In genomic region chr2:33437815-33438214, GRCh38 we compare ENCODE assay signal across 24 cellular contexts. TPM values are rescaled to one million over a fixed set of nuclear protein-coding genes. Genes with fewer than 3 reads are reported as not detected.
DNase-seq lines count a peak whose midpoint lies in the region; ATAC-seq, FAIRE-seq and TF ChIP-seq lines count a peak whose summit lies in the region.
"Had no signal": no experiment of that assay in that cellular context is flagged by ENCODE, and none has a peak within 500 bp of the region (broad histone marks: within the 10 kb centered on the region; RNA-seq: fewer than 3 reads in every experiment).

No MANE protein-coding gene starts in this region.

- no peaks in the 10 kb centered on the region for H3K9me3 Mint-ChIP-seq in activated naive CD4-positive, alpha-beta T cell treated with anti-CD3 and anti-CD28 coated beads, Interleukin-2, amount 10 ng/mL, durations not matched to agents 7 days and 5 days
- H3K9me3 Mint-ChIP-seq: activated T-helper 2 cell treated with anti-CD3 and anti-CD28 coated beads, Interferon-gamma antibody, Interleukin-2, Interleukin-4, amounts not matched to agents 10 μg/mL and 5 μg/mL and 100 μg/mL, durations not matched to agents 14 hours and 24 hours and 36 hours; memory B cell; nephron had no signal

- H3K4me3 ChIP-seq in AG10803 (ENCODE audit: low read length): no peak overlapping the region
- no peak overlapping the region for H3K4me3 ChIP-seq in SJCRH30
- peak overlapping the region; percentile 4 for H3K4me3 ChIP-seq in parathyroid adenoma (ENCODE audit: low read depth, low read length)
- no peak overlapping the region for H3K4me3 ChIP-seq in small intestine (ENCODE audit: low read depth in 1 of 2, low read length in 2 of 2)
- H3K4me3 ChIP-seq: GM12878, hepatocyte had no signal

- ATAC-seq in GM19395 (IDR thresholded peaks at IDR 0.05; ENCODE audit: unreplicated experiment): no peak
- ATAC-seq: esophagus mucosa, GM12878 had no signal

- no peak overlapping the region for H3K27ac Mint-ChIP-seq in activated naive CD4-positive, alpha-beta T cell treated with anti-CD3 and anti-CD28 coated beads, Interleukin-2, amount 10 ng/mL, durations not matched to agents 7 days and 5 days
- H3K27ac Mint-ChIP-seq: activated T-helper 2 cell treated with anti-CD3 and anti-CD28 coated beads, Interferon-gamma antibody, Interleukin-2, Interleukin-4, amounts not matched to agents 10 μg/mL and 5 μg/mL and 100 μg/mL, durations not matched to agents 14 hours and 24 hours and 36 hours; memory B cell had no signal

- no peak for TF ChIP-seq CTCF in AG10803 (conservative IDR thresholded peaks at IDR 0.05; ENCODE audit: low read length)
- TF ChIP-seq CTCF in parathyroid adenoma (IDR thresholded peaks at IDR 0.05): no peak

- FAIRE-seq in small intestine (lab: Jason Lieb, UNC): no peak
- FAIRE-seq: bronchial epithelial cell, GM12878, TTC549 had no signal

- H3K27ac ChIP-seq in SJCRH30: peak overlapping the region; percentile 9; the same call in 1 of the 2 replicates
- H3K27ac ChIP-seq in parathyroid adenoma: no peak overlapping the region
- no peak overlapping the region for H3K27ac ChIP-seq in small intestine (ENCODE audit: low read depth in 1 of 2, low read length in 1 of 2)
- H3K27ac ChIP-seq: hepatocyte had no signal

- CTCF ChIA-PET in activated naive CD4-positive, alpha-beta T cell treated with anti-CD3 and anti-CD28 coated beads, Interleukin-2, amount 10 ng/mL, durations not matched to agents 7 days and 5 days (lab: Charles Lee): no interaction called here

- H3K27me3 ChIP-seq in SJCRH30: no peaks in the 10 kb centered on the region
- no peaks in the 10 kb centered on the region for H3K27me3 ChIP-seq in parathyroid adenoma (ENCODE audit: control insufficient read depth, insufficient read depth, low read length)
- no peaks in the 10 kb centered on the region for H3K27me3 ChIP-seq in small intestine (ENCODE audit: control insufficient read depth in 2 of 2, insufficient read depth in 2 of 2, low read length in 2 of 2)
- H3K27me3 ChIP-seq: hepatocyte had no signal

- DNase-seq in AG10803 (ENCODE audit: low read depth): peak; percentile 54
- DNase-seq in SJCRH30: no peak
- peak; percentile 79 for DNase-seq in fibroblast of gingiva (ENCODE audit: low read depth)
- no peak for DNase-seq in small intestine
- DNase-seq in activated T-cell treated with anti-CD3 and anti-CD28 coated beads, Interleukin-2, amount 50 U/mL, for 1 hour: no peak
- DNase-seq in activated naive CD4-positive, alpha-beta T cell treated with anti-CD3 and anti-CD28 coated beads, Interleukin-2, amount 10 ng/mL, durations not matched to agents 7 days and 5 days: no peak
- DNase-seq: DMS153; Kasumi-1; NCI-H2029; stimulated activated CD4-positive, alpha-beta T cell treated with anti-CD3 and anti-CD28 coated beads, Interleukin-12 subunit alpha, Interleukin-12 subunit beta, amount 100 ng/mL, for 4 hours; stimulated activated CD8-positive, alpha-beta memory T cell treated with anti-CD3 and anti-CD28 coated beads, Interleukin-4, amount 100 ng/mL, for 48 hours; substantia nigra; SW 1271 had no signal

- peaks cover 12% of the 10 kb centered on the region for H3K4me1 ChIP-seq in SJCRH30
- no peaks in the 10 kb centered on the region for H3K4me1 ChIP-seq in parathyroid adenoma
- no peaks in the 10 kb centered on the region for H3K4me1 ChIP-seq in small intestine (ENCODE audit: control insufficient read depth in 2 of 2, insufficient read depth in 1 of 2, low read depth in 1 of 2, low read length in 1 of 2)

- no peak overlapping the region for H3K4me3 Mint-ChIP-seq in activated naive CD4-positive, alpha-beta T cell treated with anti-CD3 and anti-CD28 coated beads, Interleukin-2, amount 10 ng/mL, durations not matched to agents 7 days and 5 days
- H3K4me3 Mint-ChIP-seq: memory B cell, nephron had no signal

- H3K27me3 Mint-ChIP-seq in activated naive CD4-positive, alpha-beta T cell treated with anti-CD3 and anti-CD28 coated beads, Interleukin-2, amount 10 ng/mL, durations not matched to agents 7 days and 5 days: peaks cover 14% of the 10 kb centered on the region

- 48 to 62% (median 58%) methylated on average over 2 of the region's 2 CpGs for WGBS in small intestine, 3 donors

- H3K36me3 ChIP-seq in SJCRH30 (no peaks in the 10 kb centered on the region), parathyroid adenoma (ENCODE audit: control insufficient read depth, insufficient read depth, low read length) (no peaks in the 10 kb centered on the region), small intestine (ENCODE audit: control insufficient read depth in 2 of 2, insufficient read depth in 2 of 2, low read length in 2 of 2) (no peaks in the 10 kb centered on the region)

- no peak overlapping the region for H3K4me2 ChIP-seq in parathyroid adenoma (ENCODE audit: low read length)
- H3K4me2 ChIP-seq: hepatocyte had no signal

- no peak overlapping the region for H3K9ac ChIP-seq in parathyroid adenoma

- H2AFZ ChIP-seq in parathyroid adenoma: no peak overlapping the region
- H2AFZ ChIP-seq: hepatocyte had no signal

- H3K79me2 ChIP-seq in parathyroid adenoma: no peaks in the 10 kb centered on the region
- H3K79me2 ChIP-seq: hepatocyte had no signal

- H3K4me1 Mint-ChIP-seq in activated naive CD4-positive, alpha-beta T cell treated with anti-CD3 and anti-CD28 coated beads, Interleukin-2, amount 10 ng/mL, durations not matched to agents 7 days and 5 days: no peaks in the 10 kb centered on the region
- H3K4me1 Mint-ChIP-seq: memory B cell had no signal

- no peaks in the 10 kb centered on the region for H3K36me3 Mint-ChIP-seq in activated naive CD4-positive, alpha-beta T cell treated with anti-CD3 and anti-CD28 coated beads, Interleukin-2, amount 10 ng/mL, durations not matched to agents 7 days and 5 days
- H3K36me3 Mint-ChIP-seq: CD14-positive monocyte, memory B cell had no signal

- no peaks in the 10 kb centered on the region for H3K9me3 ChIP-seq in SJCRH30 (replicated peaks)
- no peaks in the 10 kb centered on the region for H3K9me3 ChIP-seq in parathyroid adenoma (ENCODE audit: control insufficient read depth, low read length)
- no peaks in the 10 kb centered on the region for H3K9me3 ChIP-seq in small intestine (ENCODE audit: control insufficient read depth, low read depth)

RNA-seq across cellular contexts. Expression of gene RASGRP3, which starts 38.6 kb away (rescaled TPM):
- 2.0 and 2.8 TPM in 2 replicates for total RNA-seq in SJCRH30 (2014; rRNA removed; shearing (Covaris generic))
- polyA plus RNA-seq in small intestine: 1 to 10 TPM; 1.6 to 3.9 (median 3.8) TPM

Comparison
In these comparisons a context has a peak if more than half of its experiments do, and no peak if none do; other contexts are left out.
1. DNase-seq: peak in AG10803 (single experiment) and fibroblast of gingiva (single experiment); none in SJCRH30 (0 of 2), small intestine (single experiment), activated T-cell treated with anti-CD3 and anti-CD28 coated beads, Interleukin-2, amount 50 U/mL, for 1 hour (single experiment) and activated naive CD4-positive, alpha-beta T cell treated with anti-CD3 and anti-CD28 coated beads, Interleukin-2, amount 10 ng/mL, durations not matched to agents 7 days and 5 days (single experiment).